8 cellular contexts compared by ENCODE assay signal in genomic region chr20:53939554-53940355, GRCh38.
A peak's percentile ranks its signal among the peaks of the same experiment; 100 is the strongest.
DNase-seq lines count a peak whose midpoint lies in the region; ATAC-seq and TF ChIP-seq lines count a peak whose summit lies in the region.

No MANE protein-coding gene starts in this region.

- H3K4me1 ChIP-seq in cardiac muscle cell (ENCODE audit: low read depth): peaks cover 43% of the 10 kb centered on the region

- no peaks in the 10 kb centered on the region for H3K36me3 ChIP-seq in cardiac muscle cell

- in situ Hi-C loops in KBM-7 (cut with MboI; ENCODE audit: low pct_unique_long_range_greater_than_20kb, low sequenced_read_pairs): no loop called here
- in situ Hi-C loops in SK-MEL-5 (cut with HindIII; ENCODE audit: low pct_unique_long_range_greater_than_20kb, low sequenced_read_pairs): no loop called here

- intact Hi-C loops in posterior cingulate gyrus (cut with DNase I): loop anchor here (1.0 to 10.0 kb wide), 4 partner anchors 23 to 361 kb away; no protein-coding TSS in a partner anchor

- H3K27ac ChIP-seq in cardiac muscle cell: peak overlapping the region; percentile 87

- H3K27me3 ChIP-seq in cardiac muscle cell: no peaks in the 10 kb centered on the region

- peak overlapping the region; percentile 16 for H3K27ac Mint-ChIP-seq in activated naive CD8-positive, alpha-beta T cell

- H3K9me3 ChIP-seq in cardiac muscle cell (ENCODE audit: low read depth): no peaks in the 10 kb centered on the region

- TF ChIP-seq CTCF in cardiac muscle cell (IDR thresholded peaks at IDR 0.05; ENCODE audit: low read depth, low read length): peak; percentile 73

- H3K36me3 Mint-ChIP-seq in activated naive CD8-positive, alpha-beta T cell: no peaks in the 10 kb centered on the region

- H3K4me1 Mint-ChIP-seq in activated naive CD8-positive, alpha-beta T cell (ENCODE audit: low read depth): peaks cover 47% of the 10 kb centered on the region

- peak; percentile 67 for ATAC-seq in GM21619 (IDR thresholded peaks at IDR 0.05; ENCODE audit: unreplicated experiment)

- no peaks in the 10 kb centered on the region for H3K27me3 Mint-ChIP-seq in activated naive CD8-positive, alpha-beta T cell

- DNase-seq in DMS79 (lab: John Stamatoyannopoulos, UW) (peak; percentile 83), KBM-7 (peak; percentile 93), SK-MEL-5 (ENCODE audit: low read depth, low spot score) (peak; percentile 98), cardiac muscle cell (ENCODE audit: low read depth in 1 of 2, low spot score in 1 of 2) (peak; percentile 94 to 97), posterior cingulate gyrus (peak; percentile 55 to 96 (median 84)), ureter (ENCODE audit: low spot score) (peak; percentile 94)

- H3K4me3 ChIP-seq in cardiac muscle cell: peak overlapping the region; percentile 8

- H3K9me3 Mint-ChIP-seq in activated naive CD8-positive, alpha-beta T cell (ENCODE audit: low read depth): no peaks in the 10 kb centered on the region

- no peak overlapping the region for H3K4me3 Mint-ChIP-seq in activated naive CD8-positive, alpha-beta T cell

Comparison
In these comparisons a context has a peak if more than half of its experiments do, and no peak if none do; other contexts are left out.
1. Peak in every context shown above with its lines: DNase-seq, ATAC-seq, H3K4me3 ChIP-seq and H3K27ac ChIP-seq.